ENCODE assay signal across 7 cellular contexts in genomic region chr18:38898167-38898566, GRCh38.
"Had no signal": no experiment of that assay in that cellular context is flagged by ENCODE, and none has a peak within 500 bp of the region (broad histone marks: within the 10 kb centered on the region; RNA-seq: fewer than 3 reads in every experiment).

No MANE protein-coding gene starts in this region.

- H3K9ac ChIP-seq: GM23248 had no signal

- H3K27ac Mint-ChIP-seq: IgD-negative memory B cell had no signal

- FAIRE-seq: HepG2, HTR-8/SVneo had no signal

- H3K4me3 ChIP-seq: GM23248 had no signal

- H3K27me3 Mint-ChIP-seq: IgD-negative memory B cell had no signal

- H3K9me3 Mint-ChIP-seq: IgD-negative memory B cell had no signal

- DNase-seq: GM23248, H7, HCEC 1CT, KBM-7 had no signal

- H3K4me1 Mint-ChIP-seq: IgD-negative memory B cell had no signal

- H3K4me3 Mint-ChIP-seq: IgD-negative memory B cell had no signal

- H2AFZ ChIP-seq: GM23248 had no signal

- ATAC-seq: HepG2 had no signal

- H3K27ac ChIP-seq: GM23248 had no signal
